ENCODE assay signal across 18 cellular contexts in the genomic region with DNA sequence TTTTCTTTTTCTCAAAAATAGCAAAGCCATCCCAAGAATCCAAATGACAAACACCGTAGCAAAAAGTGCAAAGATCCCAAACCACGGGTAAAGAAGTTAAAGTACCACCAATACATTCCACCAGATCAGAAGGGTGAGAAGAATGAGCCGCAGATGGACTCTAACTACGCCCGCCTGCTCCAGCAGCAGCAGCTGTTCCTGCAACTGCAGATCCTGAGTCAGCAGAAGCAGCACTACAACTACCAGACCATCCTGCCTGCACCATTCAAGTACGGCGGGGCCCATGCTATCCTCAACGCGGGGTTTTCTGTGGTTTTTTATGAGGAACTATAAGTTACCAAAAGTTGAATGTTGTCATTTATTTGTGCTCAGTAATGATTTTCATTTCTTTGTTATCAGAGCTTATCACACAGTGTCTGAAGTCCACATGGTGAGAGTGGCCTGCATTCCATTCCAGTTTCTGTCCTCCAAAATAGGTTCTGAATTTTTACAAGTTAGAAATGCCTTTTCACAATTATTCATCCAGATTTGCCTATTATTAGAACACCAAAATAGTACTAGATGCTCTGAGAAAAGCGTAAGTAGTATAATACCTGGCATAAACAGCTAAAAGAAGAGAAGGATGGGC.
DNase-seq lines count a peak whose midpoint lies in the region; ATAC-seq, FAIRE-seq and TF ChIP-seq lines count a peak whose summit lies in the region.
"Had no signal": no experiment of that assay in that cellular context is flagged by ENCODE, and none has a peak within 500 bp of the region (broad histone marks: within the 10 kb centered on the region; RNA-seq: fewer than 3 reads in every experiment).

No MANE protein-coding gene starts in this region.

- TF ChIP-seq POLR2A in HepG2 (IDR thresholded peaks at IDR 0.05; ENCODE audit: insufficient read depth in 1 of 2, low read depth in 2 of 2, low read length in 2 of 2) (no peak), H54 (IDR thresholded peaks at IDR 0.05; ENCODE audit: low read depth, low read length) (no peak)

- H3K36me3 ChIP-seq in HepG2 (replicated peaks in 1 of 2; ENCODE audit: control insufficient read depth in 1 of 2, insufficient read depth in 2 of 2, low read length in 2 of 2), result peaks cover 11 to 48% of the 10 kb centered on the region in 2 experiments
- peaks cover 59% of the 10 kb centered on the region for H3K36me3 ChIP-seq in upper lobe of right lung

- H3K27me3 ChIP-seq in HepG2 (ENCODE audit: control insufficient read depth in 1 of 2, insufficient read depth in 2 of 2, low read length in 2 of 2) (no peaks in the 10 kb centered on the region), upper lobe of right lung (no peaks in the 10 kb centered on the region)

- no peak for DNase-seq in activated T-cell treated with anti-CD3 and anti-CD28 coated beads, Interleukin-2, amount 50 U/mL, for 72 hours
- no peak for DNase-seq in activated T-cell treated with anti-CD3 and anti-CD28 coated beads, Interleukin-2, amount 50 U/mL, for 24 hours
- DNase-seq in coronary artery (ENCODE audit: low spot score) (no peak), HepG2 (ENCODE audit: low spot score) (peak; percentile 25), upper lobe of right lung (no peak), A172 (ENCODE audit: low spot score) (no peak), H54 (ENCODE audit: insufficient read length, low spot score) (no peak)
- DNase-seq: activated CD4-positive, alpha-beta T cell treated with anti-CD3 and anti-CD28 coated beads for 4 hours; activated naive CD8-positive, alpha-beta T cell treated with anti-CD3 and anti-CD28 coated beads for 36 hours; central memory CD4-positive, alpha-beta T cell; endodermal cell; NCI-H748 treated with DMSO at 0.1 percent for 48 hours; substantia nigra had no signal

- H3K27ac Mint-ChIP-seq in activated T-cell treated with anti-CD3 and anti-CD28 coated beads, Interleukin-2, amount 50 U/mL, for 72 hours, result peak overlapping the region; percentile 11
- no peak overlapping the region for H3K27ac Mint-ChIP-seq in activated T-cell treated with anti-CD3 and anti-CD28 coated beads, Interleukin-2, amount 50 U/mL, for 24 hours
- H3K27ac Mint-ChIP-seq: activated naive CD8-positive, alpha-beta T cell treated with anti-CD3 and anti-CD28 coated beads for 36 hours; endodermal cell; T-helper 2 cell treated with Interferon-gamma antibody and Interleukin-4, amounts not matched to agents 5 μg/mL and 100 μg/mL, for 36 hours had no signal

- no peak overlapping the region for H3K9ac ChIP-seq in HepG2 (ENCODE audit: insufficient read depth, low read depth, low read length)

- no peak for ATAC-seq in activated T-cell treated with anti-CD3 and anti-CD28 coated beads, Interleukin-2, amount 50 U/mL, for 72 hours (replicated peaks in 1 of 2)
- ATAC-seq in HepG2 (peak; percentile 79), upper lobe of right lung (peak; percentile 47), HG03565 (IDR thresholded peaks at IDR 0.05; ENCODE audit: unreplicated experiment) (no peak)

- H3K27me3 Mint-ChIP-seq in activated T-cell treated with anti-CD3 and anti-CD28 coated beads, Interleukin-2, amount 50 U/mL, for 72 hours (ENCODE audit: low read depth), result no peaks in the 10 kb centered on the region
- no peaks in the 10 kb centered on the region for H3K27me3 Mint-ChIP-seq in activated T-cell treated with anti-CD3 and anti-CD28 coated beads, Interleukin-2, amount 50 U/mL, for 24 hours
- H3K27me3 Mint-ChIP-seq: activated naive CD8-positive, alpha-beta T cell treated with anti-CD3 and anti-CD28 coated beads for 36 hours had no signal

- H3K4me3 ChIP-seq in coronary artery (no peak overlapping the region), HepG2 (replicated peaks in 1 of 3; ENCODE audit: insufficient read depth in 1 of 3, low read depth in 2 of 3, low read length in 3 of 3) (no peak overlapping the region), upper lobe of right lung (no peak overlapping the region)

- intact Hi-C loops in HepG2 (cut with micrococcal nuclease; ENCODE audit: unreplicated experiment), result loop anchor here (2.0 kb wide), 1 partner anchor 66 kb away; no protein-coding TSS in a partner anchor
- intact Hi-C loops in upper lobe of right lung (cut with DNase I), result loop anchor here (10.0 kb wide), 1 partner anchor 316 kb away; a partner anchor contains a TSS

- CTCF ChIA-PET in HepG2 (lab: Yijun Ruan, JAX; ENCODE audit: low intra/inter-chr PET ratio, low total read pairs), result no interaction called here

- BruUV-seq in HepG2 (replicated peaks; lab: Mats Ljungman, UMichigan), result no TSS peak

- peaks cover 2 to 6% of the 10 kb centered on the region in 2 donors for H3K36me3 Mint-ChIP-seq in activated T-cell treated with anti-CD3 and anti-CD28 coated beads, Interleukin-2, amount 50 U/mL, for 72 hours (ENCODE audit: insufficient read depth in 2 of 2)
- peaks cover 29% of the 10 kb centered on the region for H3K36me3 Mint-ChIP-seq in activated T-cell treated with anti-CD3 and anti-CD28 coated beads, Interleukin-2, amount 50 U/mL, for 24 hours (ENCODE audit: low read depth)

- no peak overlapping the region for H3K4me3 Mint-ChIP-seq in activated T-cell treated with anti-CD3 and anti-CD28 coated beads, Interleukin-2, amount 50 U/mL, for 72 hours
- H3K4me3 Mint-ChIP-seq in activated T-cell treated with anti-CD3 and anti-CD28 coated beads, Interleukin-2, amount 50 U/mL, for 24 hours, result no peak overlapping the region
- H3K4me3 Mint-ChIP-seq: activated naive CD8-positive, alpha-beta T cell treated with anti-CD3 and anti-CD28 coated beads for 36 hours; endodermal cell; T-helper 2 cell treated with Interferon-gamma antibody and Interleukin-4, amounts not matched to agents 5 μg/mL and 100 μg/mL, for 36 hours had no signal

- H2AFZ ChIP-seq in HepG2 (ENCODE audit: low read length), result no peak overlapping the region

- H3K79me2 ChIP-seq in HepG2 (ENCODE audit: insufficient read depth, low read length), result no peaks in the 10 kb centered on the region

- FAIRE-seq in HepG2 (lab: Jason Lieb, UNC), result no peak
- no peak for FAIRE-seq in H54 (lab: Jason Lieb, UNC)
- FAIRE-seq: frontal cortex had no signal

- in situ Hi-C loops in HepG2 (cut with HindIII; ENCODE audit: extremely low pct_ligation_motif_present, low pct_unique_long_range_greater_than_20kb), result no loop called here

- 78% methylated on average over 10 of the region's 10 CpGs for WGBS in HepG2 (ENCODE audit: low lambda C conversion rate)

- no peak for TF ChIP-seq RAD21 in HepG2 (CRISPR knock-in tag; IDR thresholded peaks at IDR 0.05)

- H3K4me1 Mint-ChIP-seq in activated T-cell treated with anti-CD3 and anti-CD28 coated beads, Interleukin-2, amount 50 U/mL, for 72 hours (ENCODE audit: low read depth), result peaks cover 20% of the 10 kb centered on the region
- H3K4me1 Mint-ChIP-seq in activated T-cell treated with anti-CD3 and anti-CD28 coated beads, Interleukin-2, amount 50 U/mL, for 24 hours (ENCODE audit: low read depth), result peaks cover 9% of the 10 kb centered on the region
- H3K4me1 Mint-ChIP-seq: endodermal cell had no signal

- no peaks in the 10 kb centered on the region for H3K9me3 Mint-ChIP-seq in activated T-cell treated with anti-CD3 and anti-CD28 coated beads, Interleukin-2, amount 50 U/mL, for 72 hours
- no peaks in the 10 kb centered on the region for H3K9me3 Mint-ChIP-seq in activated T-cell treated with anti-CD3 and anti-CD28 coated beads, Interleukin-2, amount 50 U/mL, for 24 hours
- H3K9me3 Mint-ChIP-seq: activated naive CD8-positive, alpha-beta T cell treated with anti-CD3 and anti-CD28 coated beads for 36 hours; endodermal cell; T-helper 2 cell treated with Interferon-gamma antibody and Interleukin-4, amounts not matched to agents 5 μg/mL and 100 μg/mL, for 36 hours had no signal

- TF ChIP-seq CTCF in coronary artery (IDR thresholded peaks at IDR 0.05) (no peak), HepG2 (CRISPR knock-in tag; IDR thresholded peaks at IDR 0.05) (no peak), upper lobe of right lung (IDR thresholded peaks at IDR 0.05) (no peak)

- peaks cover 14% of the 10 kb centered on the region for H3K4me1 ChIP-seq in HepG2 (ENCODE audit: insufficient read depth, low read length)
- no peaks in the 10 kb centered on the region for H3K4me1 ChIP-seq in upper lobe of right lung

- H4K20me1 ChIP-seq in HepG2 (ENCODE audit: insufficient read depth, low read length), result no peaks in the 10 kb centered on the region

- H3K27ac ChIP-seq in coronary artery (peak overlapping the region; percentile 24 to 52), HepG2 (ENCODE audit: extremely low read length, insufficient read depth, low read length) (no peak overlapping the region), upper lobe of right lung (peak overlapping the region; percentile 0)
- H3K27ac ChIP-seq: 22Rv1, RWPE1 had no signal

- H3K4me2 ChIP-seq in HepG2 (ENCODE audit: low read depth, low read length), result no peak overlapping the region

- no peak for TF ChIP-seq EP300 in HepG2 (IDR thresholded peaks at IDR 0.05; ENCODE audit: low read depth in 2 of 2, low read length in 2 of 2)
- TF ChIP-seq EP300 in HepG2 (CRISPR knock-in tag; IDR thresholded peaks at IDR 0.05; ENCODE audit: borderline replicate concordance), result no peak

- no peaks in the 10 kb centered on the region for H3K9me3 ChIP-seq in HepG2 (ENCODE audit: low read length)
- H3K9me3 ChIP-seq in upper lobe of right lung, result no peaks in the 10 kb centered on the region

- POLR2A ChIA-PET in HepG2 (lab: Yijun Ruan, JAX), result interaction anchor here (2.2 kb wide), 1 partner anchor 321 kb away, joined by 5 read pairs; a partner anchor contains a TSS

TF ChIP-seq in HepG2, 621 proteins besides CTCF, POLR2A, EP300 and RAD21 (continues in another document):
- TF ChIP-seq ZSCAN21 (CRISPR knock-in tag; IDR thresholded peaks at IDR 0.05; ENCODE audit: borderline replicate concordance) (no peak), MAFK (conservative IDR thresholded peaks at IDR 0.05 in 1 of 2, IDR thresholded peaks at IDR 0.05 in 1 of 2; ENCODE audit: low read length in 2 of 2) (peak; percentile 92 to 94), ATRX (CRISPR knock-in tag; IDR thresholded peaks at IDR 0.05; ENCODE audit: borderline replicate concordance) (no peak), ZNF138 (CRISPR knock-in tag; IDR thresholded peaks at IDR 0.05; ENCODE audit: low read depth) (no peak), MAFF (IDR thresholded peaks at IDR 0.05; ENCODE audit: low read depth, low read length) (peak; percentile 89), ZNF224 (CRISPR knock-in tag; IDR thresholded peaks at IDR 0.05) (no peak), ZNF441 (CRISPR knock-in tag; IDR thresholded peaks at IDR 0.05; ENCODE audit: borderline replicate concordance) (no peak), MBD4 (IDR thresholded peaks at IDR 0.05; ENCODE audit: borderline replicate concordance, low read length) (no peak), SMARCE1 (IDR thresholded peaks at IDR 0.05; ENCODE audit: borderline replicate concordance) (no peak), PCBP1 (IDR thresholded peaks at IDR 0.05; ENCODE audit: borderline replicate concordance, low read depth, low read length) (no peak), GFI1 (CRISPR knock-in tag; IDR thresholded peaks at IDR 0.05; ENCODE audit: borderline replicate concordance) (no peak), ZNF501 (CRISPR knock-in tag; IDR thresholded peaks at IDR 0.05) (no peak), WIZ (CRISPR knock-in tag; IDR thresholded peaks at IDR 0.05) (no peak), ZBTB38 (CRISPR knock-in tag; IDR thresholded peaks at IDR 0.05) (peak; percentile 71; the same call in 1 of the 2 replicates), MATR3 (CRISPR knock-in tag; IDR thresholded peaks at IDR 0.05) (no peak)

Comparison
In these comparisons a context has a peak if more than half of its experiments do, and no peak if none do; other contexts are left out.
1. ATAC-seq: peak in HepG2 (single experiment) and upper lobe of right lung (single experiment); none in activated T-cell treated with anti-CD3 and anti-CD28 coated beads, Interleukin-2, amount 50 U/mL, for 72 hours (0 of 2) and HG03565 (single experiment).